ENCODE assay signal across 8 cellular contexts in genomic region chrX:80812176-80812575, GRCh38. TPM values are rescaled to one million over a fixed set of nuclear protein-coding genes. Genes with fewer than 3 reads are reported as not detected.
A peak's percentile ranks its signal among the peaks of the same experiment; 100 is the strongest.
DNase-seq lines count a peak whose midpoint lies in the region; ATAC-seq and TF ChIP-seq lines count a peak whose summit lies in the region.

No MANE protein-coding gene starts in this region.

- DNase-seq in activated CD4-positive, CD25-positive, alpha-beta regulatory T cell treated with anti-CD3 and anti-CD28 coated beads, Interleukin-2, amount 50 U/mL, for 16 hours (ENCODE audit: low read depth, low spot score): peak; percentile 1
- DNase-seq in activated CD4-positive, CD25-positive, alpha-beta regulatory T cell treated with anti-CD3 and anti-CD28 coated beads, Interleukin-2, amount 50 U/mL, for 72 hours: no peak
- peak; percentile 20 for DNase-seq in HEK293T (ENCODE audit: extremely low spot score)
- DNase-seq in NCI-H2107 treated with DMSO at 0.1 percent for 48 hours (lab: John Stamatoyannopoulos, UW; ENCODE audit: unreplicated experiment): peak; percentile 4
- DNase-seq in activated naive CD4-positive, alpha-beta T cell treated with Interleukin-2 at 50 U/mL for 16 hours: peak; percentile 12
- peak; percentile 20 to 31 for DNase-seq in left colon
- no peak for DNase-seq in effector memory CD4-positive, alpha-beta T cell

- intact Hi-C loops in left colon (cut with DNase I, micrococcal nuclease): no loop called here

- CTCF ChIA-PET in HEK293T (lab: Yijun Ruan, JAX): interaction anchor here (0.6 kb wide), 1 partner anchor 13 kb away, joined by 3 read pairs; no protein-coding TSS in a partner anchor

- H3K27ac ChIP-seq in effector memory CD4-positive, alpha-beta T cell (ENCODE audit: insufficient read depth, low read length, poor library complexity, severe bottlenecking): no peak overlapping the region

- H3K4me1 ChIP-seq in effector memory CD4-positive, alpha-beta T cell (ENCODE audit: control insufficient read depth, insufficient read depth, low read length, poor library complexity, severe bottlenecking): peaks cover 7% of the 10 kb centered on the region

- no peaks in the 10 kb centered on the region for H3K9me3 ChIP-seq in effector memory CD4-positive, alpha-beta T cell (ENCODE audit: control insufficient read depth, low read length)

- POLR2A ChIA-PET in HEK293T (lab: Yijun Ruan, JAX): no interaction called here

- ATAC-seq in left colon (no peak), GM21515 (IDR thresholded peaks at IDR 0.05; ENCODE audit: unreplicated experiment) (no peak)

- H3K36me3 ChIP-seq in effector memory CD4-positive, alpha-beta T cell (ENCODE audit: control insufficient read depth, insufficient read depth, low read length): no peaks in the 10 kb centered on the region

- no peaks in the 10 kb centered on the region for H3K27me3 ChIP-seq in effector memory CD4-positive, alpha-beta T cell (replicated peaks; ENCODE audit: control insufficient read depth, insufficient read depth, low read length, poor library complexity, severe bottlenecking)

- no peak overlapping the region for H3K4me3 ChIP-seq in effector memory CD4-positive, alpha-beta T cell (ENCODE audit: insufficient read depth, low read depth, low read length, poor library complexity, severe bottlenecking)

TF ChIP-seq in HEK293T, 16 proteins besides CTCF, POLR2A, EP300 and RAD21:
- TF ChIP-seq SP1 (IDR thresholded peaks at IDR 0.05) (no peak), PKNOX1 (IDR thresholded peaks at IDR 0.05) (no peak), LEF1 (IDR thresholded peaks at IDR 0.05; ENCODE audit: borderline replicate concordance) (no peak), ELF4 (IDR thresholded peaks at IDR 0.05) (no peak)

RNA-seq across cellular contexts. Expression of gene BRWD3, which starts 2.5 kb away (rescaled TPM):
- 10 to 100 TPM; 23.4 to 28.9 TPM for total RNA-seq in left colon

Comparison
In these comparisons a context has a peak if more than half of its experiments do, and no peak if none do; other contexts are left out.
1. DNase-seq: peak in activated CD4-positive, CD25-positive, alpha-beta regulatory T cell treated with anti-CD3 and anti-CD28 coated beads, Interleukin-2, amount 50 U/mL, for 16 hours (single experiment), HEK293T (single experiment), NCI-H2107 treated with DMSO at 0.1 percent for 48 hours (single experiment), activated naive CD4-positive, alpha-beta T cell treated with Interleukin-2 at 50 U/mL for 16 hours (single experiment) and left colon (2 of 2); none in activated CD4-positive, CD25-positive, alpha-beta regulatory T cell treated with anti-CD3 and anti-CD28 coated beads, Interleukin-2, amount 50 U/mL, for 72 hours (single experiment) and effector memory CD4-positive, alpha-beta T cell (0 of 3).